Comparison of ENCODE assay signal across 14 cellular contexts in the genomic region with DNA sequence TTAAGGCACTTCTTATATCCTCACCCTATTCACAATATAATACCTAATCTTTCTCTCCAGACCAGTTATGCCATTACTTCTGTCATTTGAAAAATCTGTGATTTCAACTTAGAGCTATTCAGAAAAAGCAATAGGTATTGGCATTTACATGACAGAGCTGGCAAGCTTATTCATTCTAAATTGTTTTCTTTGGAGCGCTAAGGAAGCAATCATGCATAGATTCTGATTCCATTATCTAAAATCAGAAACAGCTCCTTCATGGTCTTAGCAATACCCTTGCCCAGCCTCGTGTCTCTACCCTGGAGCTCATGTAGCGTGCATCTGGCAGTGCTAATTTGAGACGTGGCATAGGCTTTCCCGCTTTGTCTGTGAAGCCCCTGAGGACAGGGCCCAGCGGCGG. TPM values are rescaled to one million over a fixed set of nuclear protein-coding genes. Genes with fewer than 3 reads are reported as not detected.
A peak's percentile ranks its signal among the peaks of the same experiment; 100 is the strongest.
DNase-seq lines count a peak whose midpoint lies in the region; ATAC-seq and TF ChIP-seq lines count a peak whose summit lies in the region.
"Had no signal": no experiment of that assay in that cellular context is flagged by ENCODE, and none has a peak within 500 bp of the region (broad histone marks: within the 10 kb centered on the region; RNA-seq: fewer than 3 reads in every experiment).

No MANE protein-coding gene starts in this region.

- no TSS peak for BruUV-seq in Caco-2 (replicated peaks; lab: Mats Ljungman, UMichigan)

- no peaks in the 10 kb centered on the region for H3K27me3 ChIP-seq in Caco-2 (replicated peaks; ENCODE audit: control insufficient read depth, insufficient read depth, low read length)
- H3K27me3 ChIP-seq in thyroid gland: no peaks in the 10 kb centered on the region
- H3K27me3 ChIP-seq in transverse colon: peaks cover 3% of the 10 kb centered on the region
- peaks cover 0 to 37% of the 10 kb centered on the region in 2 donors for H3K27me3 ChIP-seq in left lung

- H3K4me1 ChIP-seq in Caco-2: peaks cover 64% of the 10 kb centered on the region
- H3K4me1 ChIP-seq in thyroid gland: peaks cover 48% of the 10 kb centered on the region in 2 donors
- peaks cover 12 to 42% (median 22%) of the 10 kb centered on the region in 4 donors for H3K4me1 ChIP-seq in transverse colon
- peaks cover 4 to 7% of the 10 kb centered on the region in 2 donors for H3K4me1 ChIP-seq in left lung
- H3K4me1 ChIP-seq: BE2C had no signal

- TF ChIP-seq EP300 in Ishikawa (IDR thresholded peaks at IDR 0.05; ENCODE audit: borderline replicate concordance) (no peak), transverse colon (IDR thresholded peaks at IDR 0.05; ENCODE audit: low read depth) (no peak)

- H3K4me1 Mint-ChIP-seq in Caco-2 (ENCODE audit: low read depth, unreplicated experiment): peaks cover 29% of the 10 kb centered on the region

- H3K9me3 ChIP-seq in Caco-2 (no peaks in the 10 kb centered on the region), thyroid gland (no peaks in the 10 kb centered on the region), transverse colon (no peaks in the 10 kb centered on the region), left lung (no peaks in the 10 kb centered on the region)
- H3K9me3 ChIP-seq: BE2C had no signal

- no peak for DNase-seq in Caco-2
- DNase-seq in kidney glomerular epithelial cell (lab: John Stamatoyannopoulos, UW): peak; percentile 33
- DNase-seq in thyroid gland: peak in 1 of 2 donors; percentile 23
- no peak for DNase-seq in transverse colon
- DNase-seq in left lung: no peak
- no peak for DNase-seq in 8988T
- DNase-seq: BE2C; CD4-positive, alpha-beta memory T cell; DMS 273 treated with DMSO at 0.1 percent for 48 hours; GOT3; H9; KBM-7 had no signal

- 77% methylated on average over 7 of the region's 7 CpGs for WGBS in thyroid gland, 2 donors
- WGBS in transverse colon (ENCODE audit: low coverage in 1 of 2), 2 donors: 88 to 96% methylated on average over 1 to 7 of the region's 7 CpGs

- in situ Hi-C loops in transverse colon (cut with MboI; ENCODE audit: low pct_ligation_motif_present in 1 of 4, low pct_unique_long_range_greater_than_20kb in 1 of 4, low sequenced_read_pairs in 3 of 4): no loop called here

- no peak for ATAC-seq in left lung

- no peak for TF ChIP-seq CTCF in Caco-2 (IDR thresholded peaks at IDR 0.05; ENCODE audit: insufficient read depth in 1 of 2, low read depth in 1 of 2, low read length in 1 of 2, severe bottlenecking in 1 of 2, unreplicated experiment in 1 of 2)
- no peak for TF ChIP-seq CTCF in thyroid gland (IDR thresholded peaks at IDR 0.05)
- TF ChIP-seq CTCF in transverse colon (IDR thresholded peaks at IDR 0.05): no peak
- no peak for TF ChIP-seq CTCF in left lung (IDR thresholded peaks at IDR 0.05)

- H3K4me3 Mint-ChIP-seq in Caco-2 (ENCODE audit: unreplicated experiment): no peak overlapping the region
- H3K4me3 Mint-ChIP-seq: CD4-positive, alpha-beta memory T cell; H9 had no signal

- H3K27ac Mint-ChIP-seq in Caco-2 (ENCODE audit: unreplicated experiment): peak overlapping the region; percentile 72
- H3K27ac Mint-ChIP-seq: CD4-positive, alpha-beta memory T cell had no signal

- H3K27ac ChIP-seq in thyroid gland (peak overlapping the region in 2 of 3 donors; percentile 34 to 85), transverse colon (no peak overlapping the region), left lung (no peak overlapping the region)
- H3K27ac ChIP-seq: C4-2B had no signal

- no peaks in the 10 kb centered on the region for H3K9me3 Mint-ChIP-seq in Caco-2 (ENCODE audit: unreplicated experiment)
- H3K9me3 Mint-ChIP-seq: CD4-positive, alpha-beta memory T cell; H9 had no signal

- H3K36me3 ChIP-seq in Caco-2 (ENCODE audit: control insufficient read depth, insufficient read depth, low read length) (no peaks in the 10 kb centered on the region; the same call in 1 of the 2 replicates), thyroid gland (no peaks in the 10 kb centered on the region), transverse colon (no peaks in the 10 kb centered on the region), left lung (no peaks in the 10 kb centered on the region)
- H3K36me3 ChIP-seq: BE2C had no signal

- no peak for TF ChIP-seq POLR2A in thyroid gland (IDR thresholded peaks at IDR 0.05)
- no peak for TF ChIP-seq POLR2A in transverse colon (IDR thresholded peaks at IDR 0.05)

- H3K27me3 Mint-ChIP-seq in Caco-2 (ENCODE audit: insufficient read depth, unreplicated experiment): no peaks in the 10 kb centered on the region

- intact Hi-C loops in Caco-2 (cut with micrococcal nuclease; ENCODE audit: unreplicated experiment) (no loop called here), thyroid gland (cut with DNase I) (no loop called here), transverse colon (cut with DNase I; ENCODE audit: low total_unique reads) (no loop called here), left lung (cut with DNase I) (no loop called here)

- TF ChIP-seq RAD21 in Ishikawa (IDR thresholded peaks at IDR 0.05; ENCODE audit: low read depth): no peak

- CTCF ChIA-PET in Caco-2 (lab: Charles Lee): no interaction called here

- H3K36me3 Mint-ChIP-seq in Caco-2 (ENCODE audit: insufficient read depth, unreplicated experiment): peaks cover 40% of the 10 kb centered on the region
- H3K36me3 Mint-ChIP-seq: CD4-positive, alpha-beta memory T cell had no signal

- POLR2A ChIA-PET in Caco-2 (lab: Charles Lee): no interaction called here

- H3K4me3 ChIP-seq in Caco-2 (ENCODE audit: low read depth, low read length) (no peak overlapping the region), thyroid gland (replicated peaks in 1 of 3) (no peak overlapping the region), transverse colon (no peak overlapping the region), left lung (no peak overlapping the region)

TF ChIP-seq in Ishikawa, 13 proteins besides CTCF, POLR2A, EP300 and RAD21:
- TF ChIP-seq NFIC (IDR thresholded peaks at IDR 0.05) (peak; percentile 18; the same call in 1 of the 2 replicates), EGR1 (IDR thresholded peaks at IDR 0.05) (no peak)

RNA-seq across cellular contexts. Expression of gene SLC1A1, which starts 4.5 kb away (rescaled TPM):
- total RNA-seq in Caco-2 (2022) (43.3 and 53.1 TPM in 2 replicates), thyroid gland (10 to 100 TPM; 48.4 to 56.7 (median 49.7) TPM), transverse colon (10 to 100 TPM in 3 of 4 donors, under 1 TPM in 1; 0.80 to 63.2 (median 28.7) TPM), left lung (10 to 100 TPM in 1 of 2 donors, 1 to 10 TPM in 1; 9.9 to 46.6 TPM)

Comparison
In these comparisons a context has a peak if more than half of its experiments do, and no peak if none do; other contexts are left out.
1. H3K27ac ChIP-seq: peak in thyroid gland (2 of 3); none in transverse colon (0 of 4) and left lung (0 of 2).